ENCODE assay signal across 19 cellular contexts in the genomic region with DNA sequence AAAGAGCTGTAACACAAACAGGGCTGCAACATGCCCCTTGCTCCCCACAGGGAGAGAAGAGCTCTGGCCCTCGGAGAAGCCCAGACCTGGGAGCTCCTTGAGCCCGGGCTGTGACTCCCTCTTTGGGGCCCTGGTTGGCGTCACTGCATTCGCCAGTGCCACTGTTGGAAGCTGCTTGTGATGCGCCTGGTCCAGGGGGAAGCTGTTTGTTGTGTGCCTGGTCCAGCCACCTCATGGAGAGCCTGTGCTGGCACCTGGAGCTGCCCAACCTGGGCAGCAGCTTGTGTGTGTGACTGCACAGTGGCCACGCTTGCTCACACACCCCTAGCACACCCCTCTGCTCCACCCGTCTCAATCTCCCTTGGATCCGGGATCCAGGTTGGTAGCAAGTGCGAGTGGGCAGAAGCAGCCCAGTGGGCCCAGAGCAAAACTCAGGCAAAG. TPM values are rescaled to one million over a fixed set of nuclear protein-coding genes. Genes with fewer than 3 reads are reported as not detected.
A peak's percentile ranks its signal among the peaks of the same experiment; 100 is the strongest.
DNase-seq lines count a peak whose midpoint lies in the region; ATAC-seq and TF ChIP-seq lines count a peak whose summit lies in the region.
"Had no signal": no experiment of that assay in that cellular context is flagged by ENCODE, and none has a peak within 500 bp of the region (broad histone marks: within the 10 kb centered on the region; RNA-seq: fewer than 3 reads in every experiment).

No MANE protein-coding gene starts in this region.

- H3K27ac ChIP-seq in hepatocyte = peak overlapping the region; percentile 84
- H3K27ac ChIP-seq: cardiac muscle cell had no signal

- no peaks in the 10 kb centered on the region for H3K9me3 ChIP-seq in hepatocyte (ENCODE audit: low read depth)
- H3K9me3 ChIP-seq: uterus had no signal

- peaks cover 34% of the 10 kb centered on the region for H3K27me3 Mint-ChIP-seq in activated T-cell treated with anti-CD3 and anti-CD28 coated beads, Interleukin-2, amount 50 U/mL, for 72 hours (ENCODE audit: low read depth)
- H3K27me3 Mint-ChIP-seq in WTC11 (ENCODE audit: low read depth) = peaks cover 3% of the 10 kb centered on the region

- H3K27me3 ChIP-seq in hepatocyte = no peaks in the 10 kb centered on the region
- H3K27me3 ChIP-seq: cardiac muscle cell, uterus had no signal

- peak overlapping the region; percentile 81 for H3K4me2 ChIP-seq in hepatocyte

- no peaks in the 10 kb centered on the region for H3K9me3 Mint-ChIP-seq in activated T-cell treated with anti-CD3 and anti-CD28 coated beads, Interleukin-2, amount 50 U/mL, for 72 hours
- no peaks in the 10 kb centered on the region for H3K9me3 Mint-ChIP-seq in WTC11
- H3K9me3 Mint-ChIP-seq: activated CD4-positive, alpha-beta memory T cell treated with anti-CD3 and anti-CD28 coated beads, Interleukin-2, amount 10 ng/mL, durations not matched to agents 7 days and 5 days had no signal

- peak overlapping the region; percentile 7 to 52 for H3K4me3 Mint-ChIP-seq in activated T-cell treated with anti-CD3 and anti-CD28 coated beads, Interleukin-2, amount 50 U/mL, for 72 hours
- H3K4me3 Mint-ChIP-seq in WTC11 = peak overlapping the region; percentile 68
- H3K4me3 Mint-ChIP-seq: activated CD4-positive, alpha-beta memory T cell treated with anti-CD3 and anti-CD28 coated beads, Interleukin-2, amount 10 ng/mL, durations not matched to agents 7 days and 5 days had no signal

- H2AFZ ChIP-seq in hepatocyte = no peak overlapping the region

- WGBS in hepatocyte (ENCODE audit: low lambda C conversion rate, missing lambda C conversion rate) = 97% methylated on average over 9 of the region's 9 CpGs

- no peak for DNase-seq in activated T-cell treated with anti-CD3 and anti-CD28 coated beads, Interleukin-2, amount 50 U/mL, for 72 hours
- no peak for DNase-seq in activated T-cell treated with anti-CD3 and anti-CD28 coated beads, Interleukin-2, amount 50 U/mL, for 48 hours
- DNase-seq in WTC11 (ENCODE audit: low spot score) (no peak), hepatocyte (ENCODE audit: low spot score) (no peak), posterior vena cava (ENCODE audit: low spot score) (peak; percentile 71), epidermal melanocyte (ENCODE audit: insufficient read length, low spot score) (no peak), NCI-H2081 (lab: John Stamatoyannopoulos, UW) (no peak)
- DNase-seq: activated CD4-positive, alpha-beta memory T cell treated with anti-CD3 and anti-CD28 coated beads, Interleukin-2, amount 10 ng/mL, durations not matched to agents 7 days and 5 days; activated gamma-delta T cell treated with Interleukin-2 at 50 U/mL for 16 hours; COR-L47; NCI-H1694 treated with DMSO at 0.1 percent for 48 hours; NCI-H510A; OCI-M1; stimulated activated naive CD4-positive, alpha-beta T cell; uterus had no signal

- peaks cover 3% of the 10 kb centered on the region for H3K79me2 ChIP-seq in hepatocyte

- CTCF ChIA-PET in WTC11 (lab: Charles Lee) = interaction anchor here (1.0 to 1.6 kb wide), 3 partner anchors 13 to 409 kb away, joined by 3 to 7 read pairs (median 5); no protein-coding TSS in a partner anchor

- no peaks in the 10 kb centered on the region for H3K36me3 ChIP-seq in hepatocyte (replicated peaks; ENCODE audit: insufficient read depth, low read depth)
- H3K36me3 ChIP-seq: cardiac muscle cell, uterus had no signal

- H3K4me1 Mint-ChIP-seq in activated T-cell treated with anti-CD3 and anti-CD28 coated beads, Interleukin-2, amount 50 U/mL, for 72 hours (ENCODE audit: low read depth) = peaks cover 6% of the 10 kb centered on the region
- H3K4me1 Mint-ChIP-seq in WTC11 = peaks cover 20% of the 10 kb centered on the region

- no peak for TF ChIP-seq CTCF in WTC11 (IDR thresholded peaks at IDR 0.05)
- TF ChIP-seq CTCF in hepatocyte (IDR thresholded peaks at IDR 0.05; ENCODE audit: poor library complexity) = no peak

- H3K36me3 Mint-ChIP-seq in activated T-cell treated with anti-CD3 and anti-CD28 coated beads, Interleukin-2, amount 50 U/mL, for 72 hours (ENCODE audit: insufficient read depth in 2 of 2) = peaks cover 0 to 2% of the 10 kb centered on the region in 2 donors
- no peaks in the 10 kb centered on the region for H3K36me3 Mint-ChIP-seq in WTC11

- H4K20me1 ChIP-seq in hepatocyte (ENCODE audit: insufficient read depth, poor library complexity, severe bottlenecking) = no peaks in the 10 kb centered on the region

- peaks cover 22% of the 10 kb centered on the region for H3K4me1 ChIP-seq in hepatocyte (ENCODE audit: insufficient read depth)
- H3K4me1 ChIP-seq: uterus had no signal

- ATAC-seq in activated T-cell treated with anti-CD3 and anti-CD28 coated beads, Interleukin-2, amount 50 U/mL, for 72 hours (replicated peaks in 1 of 2) = no peak
- no peak for ATAC-seq in WTC11
- ATAC-seq in HG02763 (IDR thresholded peaks at IDR 0.05; ENCODE audit: unreplicated experiment) = no peak

- intact Hi-C loops in posterior vena cava (cut with DNase I) = no loop called here

- no peak overlapping the region for H3K27ac Mint-ChIP-seq in activated T-cell treated with anti-CD3 and anti-CD28 coated beads, Interleukin-2, amount 50 U/mL, for 72 hours
- H3K27ac Mint-ChIP-seq in WTC11 = no peak overlapping the region
- H3K27ac Mint-ChIP-seq: activated CD4-positive, alpha-beta memory T cell treated with anti-CD3 and anti-CD28 coated beads, Interleukin-2, amount 10 ng/mL, durations not matched to agents 7 days and 5 days had no signal

- no peak overlapping the region for H3K4me3 ChIP-seq in hepatocyte
- H3K4me3 ChIP-seq: cardiac muscle cell, lung had no signal

- POLR2A ChIA-PET in WTC11 (lab: Charles Lee) = interaction anchor here (0.6 kb wide), 1 partner anchor 100 kb away, joined by 3 read pairs; no protein-coding TSS in a partner anchor

- no peaks in the 10 kb centered on the region for H3K9me2 ChIP-seq in hepatocyte (replicated peaks; ENCODE audit: insufficient read depth)

TF ChIP-seq in WTC11, 78 proteins besides CTCF, POLR2A, EP300 and RAD21:
- TF ChIP-seq, protein P1, sequence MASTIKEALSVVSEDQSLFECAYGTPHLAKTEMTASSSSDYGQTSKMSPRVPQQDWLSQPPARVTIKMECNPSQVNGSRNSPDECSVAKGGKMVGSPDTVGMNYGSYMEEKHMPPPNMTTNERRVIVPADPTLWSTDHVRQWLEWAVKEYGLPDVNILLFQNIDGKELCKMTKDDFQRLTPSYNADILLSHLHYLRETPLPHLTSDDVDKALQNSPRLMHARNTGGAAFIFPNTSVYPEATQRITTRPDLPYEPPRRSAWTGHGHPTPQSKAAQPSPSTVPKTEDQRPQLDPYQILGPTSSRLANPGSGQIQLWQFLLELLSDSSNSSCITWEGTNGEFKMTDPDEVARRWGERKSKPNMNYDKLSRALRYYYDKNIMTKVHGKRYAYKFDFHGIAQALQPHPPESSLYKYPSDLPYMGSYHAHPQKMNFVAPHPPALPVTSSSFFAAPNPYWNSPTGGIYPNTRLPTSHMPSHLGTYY (CRISPR knock-in tag; IDR thresholded peaks at IDR 0.05) = no peak
- no peak for TF ChIP-seq GABPB1 (CRISPR knock-in tag; IDR thresholded peaks at IDR 0.05)

RNA-seq across cellular contexts. Expression of gene A2M, which starts 49.5 kb away (rescaled TPM):
- total RNA-seq in activated T-cell treated with anti-CD3 and anti-CD28 coated beads, Interleukin-2, amount 50 U/mL, for 72 hours = under 1 TPM in 1 of 2 donors, not detected in 1; 0.60 TPM
- total RNA-seq in WTC11 (2021) = 1.9 to 3.4 TPM (median 3.3 TPM) in 3 replicates
- total RNA-seq in hepatocyte = 567 and 598 TPM in 2 replicates
- polyA plus RNA-seq in hepatocyte = 426 and 463 TPM in 2 replicates
- total RNA-seq in posterior vena cava = 1,000 to 10,000 TPM in 1 of 2 donors, 100 to 1,000 TPM in 1; 831 to 1,306 TPM
- total RNA-seq: activated CD4-positive, alpha-beta memory T cell treated with anti-CD3 and anti-CD28 coated beads, Interleukin-2, amount 10 ng/mL, durations not matched to agents 7 days and 5 days; HT-29 had no signal

Comparison
In these comparisons a context has a peak if more than half of its experiments do, and no peak if none do; other contexts are left out.
1. RNA of gene A2M, which starts 49.5 kb away (total RNA-seq): 831 to 1,306 TPM in posterior vena cava and 567 to 598 TPM in hepatocyte; 1.9 to 3.4 TPM in WTC11 and 0.60 TPM in activated T-cell treated with anti-CD3 and anti-CD28 coated beads, Interleukin-2, amount 50 U/mL, for 72 hours; every median in the first group is over 100 times any median in the second.